1 cellular context compared by ENCODE assay signal in genomic region chr7:28024786-28025334, GRCh38.
TF ChIP-seq lines count a peak whose summit lies in the region.

No MANE protein-coding gene starts in this region.

TF ChIP-seq in IMR-90, 13 proteins besides CTCF, POLR2A, EP300 and RAD21 (continued from another document):
- no peak for TF ChIP-seq ELK1 (IDR thresholded peaks at IDR 0.05; ENCODE audit: borderline replicate concordance, low read depth, low read length)
- TF ChIP-seq USF2 (IDR thresholded peaks at IDR 0.05; ENCODE audit: low read depth, low read length) = no peak
